In the genomic region with DNA sequence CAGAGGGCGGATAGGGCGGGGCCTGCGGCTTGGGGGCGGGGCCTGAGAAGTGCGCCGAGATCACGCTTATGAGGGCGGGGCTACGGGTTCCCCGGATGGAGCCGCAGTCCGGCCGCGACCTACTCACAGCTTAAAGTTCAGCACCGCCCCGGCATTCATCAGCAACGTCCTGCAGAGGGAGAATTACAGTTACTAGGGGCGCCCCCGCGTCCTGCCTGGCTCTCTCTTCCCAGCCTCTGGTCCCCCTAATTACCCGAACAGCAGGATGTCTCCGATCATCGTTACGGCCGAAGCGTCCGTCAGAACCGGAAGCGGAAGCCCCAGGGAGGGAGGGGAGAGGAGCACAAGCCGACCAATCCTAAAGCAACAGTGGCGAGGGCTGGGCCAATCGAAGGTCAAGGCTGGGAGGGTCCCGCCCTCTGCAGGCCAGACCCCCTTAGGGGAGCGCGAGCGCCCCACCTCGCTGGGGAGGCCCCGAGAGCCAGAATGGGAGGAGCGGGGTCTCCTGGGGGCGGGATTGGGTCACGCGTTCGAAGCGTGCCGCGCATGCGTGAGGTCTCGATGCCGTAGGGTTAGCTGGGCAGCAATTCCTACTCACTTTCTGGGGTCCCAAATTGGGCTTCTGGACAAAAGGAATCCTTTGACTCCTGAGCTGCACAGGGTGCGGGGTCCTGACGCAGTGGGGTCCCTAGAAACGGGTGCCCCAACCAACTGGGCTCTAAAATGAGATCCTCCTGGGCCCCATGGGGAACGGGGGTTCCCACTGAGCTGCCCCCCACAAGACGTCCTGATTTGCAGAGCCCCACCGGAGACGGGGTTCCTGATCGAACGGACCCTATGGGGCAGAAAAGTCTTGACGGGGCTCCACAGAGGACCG, we compare ENCODE assay signal across 1 cellular context.
TF ChIP-seq lines count a peak whose summit lies in the region.

Gene SMIM7, minus strand, starts transcription at position 313 of the 877 bp plus-strand sequence. Its CDS starts 34 bp downstream, at position 279.

TF ChIP-seq in K562, 482 proteins besides CTCF, POLR2A, EP300 and RAD21 (continued from another document and continues in another):
- TF ChIP-seq, protein P1, sequence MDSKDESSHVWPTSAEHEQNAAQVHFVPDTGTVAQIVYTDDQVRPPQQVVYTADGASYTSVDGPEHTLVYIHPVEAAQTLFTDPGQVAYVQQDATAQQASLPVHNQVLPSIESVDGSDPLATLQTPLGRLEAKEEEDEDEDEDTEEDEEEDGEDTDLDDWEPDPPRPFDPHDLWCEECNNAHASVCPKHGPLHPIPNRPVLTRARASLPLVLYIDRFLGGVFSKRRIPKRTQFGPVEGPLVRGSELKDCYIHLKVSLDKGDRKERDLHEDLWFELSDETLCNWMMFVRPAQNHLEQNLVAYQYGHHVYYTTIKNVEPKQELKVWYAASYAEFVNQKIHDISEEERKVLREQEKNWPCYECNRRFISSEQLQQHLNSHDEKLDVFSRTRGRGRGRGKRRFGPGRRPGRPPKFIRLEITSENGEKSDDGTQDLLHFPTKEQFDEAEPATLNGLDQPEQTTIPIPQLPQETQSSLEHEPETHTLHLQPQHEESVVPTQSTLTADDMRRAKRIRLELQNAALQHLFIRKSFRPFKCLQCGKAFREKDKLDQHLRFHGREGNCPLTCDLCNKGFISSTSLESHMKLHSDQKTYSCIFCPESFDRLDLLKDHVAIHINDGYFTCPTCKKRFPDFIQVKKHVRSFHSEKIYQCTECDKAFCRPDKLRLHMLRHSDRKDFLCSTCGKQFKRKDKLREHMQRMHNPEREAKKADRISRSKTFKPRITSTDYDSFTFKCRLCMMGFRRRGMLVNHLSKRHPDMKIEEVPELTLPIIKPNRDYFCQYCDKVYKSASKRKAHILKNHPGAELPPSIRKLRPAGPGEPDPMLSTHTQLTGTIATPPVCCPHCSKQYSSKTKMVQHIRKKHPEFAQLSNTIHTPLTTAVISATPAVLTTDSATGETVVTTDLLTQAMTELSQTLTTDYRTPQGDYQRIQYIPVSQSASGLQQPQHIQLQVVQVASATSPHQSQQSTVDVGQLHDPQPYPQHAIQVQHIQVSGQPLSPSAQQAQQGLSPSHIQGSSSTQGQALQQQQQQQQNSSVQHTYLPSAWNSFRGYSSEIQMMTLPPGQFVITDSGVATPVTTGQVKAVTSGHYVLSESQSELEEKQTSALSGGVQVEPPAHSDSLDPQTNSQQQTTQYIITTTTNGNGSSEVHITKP (IDR thresholded peaks at IDR 0.05; ENCODE audit: partially characterized antibody) = peak; percentile 49
- TF ChIP-seq, protein P2, sequence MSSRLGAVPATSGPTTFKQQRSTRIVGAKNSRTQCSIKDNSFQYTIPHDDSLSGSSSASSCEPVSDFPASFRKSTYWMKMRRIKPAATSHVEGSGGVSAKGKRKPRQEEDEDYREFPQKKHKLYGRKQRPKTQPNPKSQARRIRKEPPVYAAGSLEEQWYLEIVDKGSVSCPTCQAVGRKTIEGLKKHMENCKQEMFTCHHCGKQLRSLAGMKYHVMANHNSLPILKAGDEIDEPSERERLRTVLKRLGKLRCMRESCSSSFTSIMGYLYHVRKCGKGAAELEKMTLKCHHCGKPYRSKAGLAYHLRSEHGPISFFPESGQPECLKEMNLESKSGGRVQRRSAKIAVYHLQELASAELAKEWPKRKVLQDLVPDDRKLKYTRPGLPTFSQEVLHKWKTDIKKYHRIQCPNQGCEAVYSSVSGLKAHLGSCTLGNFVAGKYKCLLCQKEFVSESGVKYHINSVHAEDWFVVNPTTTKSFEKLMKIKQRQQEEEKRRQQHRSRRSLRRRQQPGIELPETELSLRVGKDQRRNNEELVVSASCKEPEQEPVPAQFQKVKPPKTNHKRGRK (tag; IDR thresholded peaks at IDR 0.05) = no peak
- TF ChIP-seq ZNF668 (CRISPR knock-in tag; IDR thresholded peaks at IDR 0.05) = no peak
- TF ChIP-seq, protein P3, sequence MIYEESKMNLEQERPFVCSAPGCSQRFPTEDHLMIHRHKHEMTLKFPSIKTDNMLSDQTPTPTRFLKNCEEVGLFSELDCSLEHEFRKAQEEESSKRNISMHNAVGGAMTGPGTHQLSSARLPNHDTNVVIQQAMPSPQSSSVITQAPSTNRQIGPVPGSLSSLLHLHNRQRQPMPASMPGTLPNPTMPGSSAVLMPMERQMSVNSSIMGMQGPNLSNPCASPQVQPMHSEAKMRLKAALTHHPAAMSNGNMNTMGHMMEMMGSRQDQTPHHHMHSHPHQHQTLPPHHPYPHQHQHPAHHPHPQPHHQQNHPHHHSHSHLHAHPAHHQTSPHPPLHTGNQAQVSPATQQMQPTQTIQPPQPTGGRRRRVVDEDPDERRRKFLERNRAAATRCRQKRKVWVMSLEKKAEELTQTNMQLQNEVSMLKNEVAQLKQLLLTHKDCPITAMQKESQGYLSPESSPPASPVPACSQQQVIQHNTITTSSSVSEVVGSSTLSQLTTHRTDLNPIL (CRISPR knock-in tag; IDR thresholded peaks at IDR 0.05) = no peak
- TF ChIP-seq ZNF197 (CRISPR knock-in tag; IDR thresholded peaks at IDR 0.05; ENCODE audit: low read depth) = no peak
- no peak for TF ChIP-seq TAL1 (IDR thresholded peaks at IDR 0.05)
- no peak for TF ChIP-seq TRIM28 (IDR thresholded peaks at IDR 0.05)
- TF ChIP-seq, protein P4, sequence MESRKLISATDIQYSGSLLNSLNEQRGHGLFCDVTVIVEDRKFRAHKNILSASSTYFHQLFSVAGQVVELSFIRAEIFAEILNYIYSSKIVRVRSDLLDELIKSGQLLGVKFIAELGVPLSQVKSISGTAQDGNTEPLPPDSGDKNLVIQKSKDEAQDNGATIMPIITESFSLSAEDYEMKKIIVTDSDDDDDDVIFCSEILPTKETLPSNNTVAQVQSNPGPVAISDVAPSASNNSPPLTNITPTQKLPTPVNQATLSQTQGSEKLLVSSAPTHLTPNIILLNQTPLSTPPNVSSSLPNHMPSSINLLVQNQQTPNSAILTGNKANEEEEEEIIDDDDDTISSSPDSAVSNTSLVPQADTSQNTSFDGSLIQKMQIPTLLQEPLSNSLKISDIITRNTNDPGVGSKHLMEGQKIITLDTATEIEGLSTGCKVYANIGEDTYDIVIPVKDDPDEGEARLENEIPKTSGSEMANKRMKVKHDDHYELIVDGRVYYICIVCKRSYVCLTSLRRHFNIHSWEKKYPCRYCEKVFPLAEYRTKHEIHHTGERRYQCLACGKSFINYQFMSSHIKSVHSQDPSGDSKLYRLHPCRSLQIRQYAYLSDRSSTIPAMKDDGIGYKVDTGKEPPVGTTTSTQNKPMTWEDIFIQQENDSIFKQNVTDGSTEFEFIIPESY (CRISPR knock-in tag; IDR thresholded peaks at IDR 0.05) = no peak
- no peak for TF ChIP-seq ZSCAN32 (CRISPR knock-in tag; IDR thresholded peaks at IDR 0.05)
- no peak for TF ChIP-seq POLR2H (tag; IDR thresholded peaks at IDR 0.05; ENCODE audit: low read depth)
- TF ChIP-seq L3MBTL2 (IDR thresholded peaks at IDR 0.05) = no peak; the same call in none of the 2 replicates
- TF ChIP-seq, protein P5, sequence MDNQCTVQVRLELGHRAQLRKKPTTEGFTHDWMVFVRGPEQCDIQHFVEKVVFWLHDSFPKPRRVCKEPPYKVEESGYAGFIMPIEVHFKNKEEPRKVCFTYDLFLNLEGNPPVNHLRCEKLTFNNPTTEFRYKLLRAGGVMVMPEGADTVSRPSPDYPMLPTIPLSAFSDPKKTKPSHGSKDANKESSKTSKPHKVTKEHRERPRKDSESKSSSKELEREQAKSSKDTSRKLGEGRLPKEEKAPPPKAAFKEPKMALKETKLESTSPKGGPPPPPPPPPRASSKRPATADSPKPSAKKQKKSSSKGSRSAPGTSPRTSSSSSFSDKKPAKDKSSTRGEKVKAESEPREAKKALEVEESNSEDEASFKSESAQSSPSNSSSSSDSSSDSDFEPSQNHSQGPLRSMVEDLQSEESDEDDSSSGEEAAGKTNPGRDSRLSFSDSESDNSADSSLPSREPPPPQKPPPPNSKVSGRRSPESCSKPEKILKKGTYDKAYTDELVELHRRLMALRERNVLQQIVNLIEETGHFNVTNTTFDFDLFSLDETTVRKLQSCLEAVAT (IDR thresholded peaks at IDR 0.05) = peak in 1 of 2 experiments; percentile 65; a peak in 1 of 4 replicates
- TF ChIP-seq ZNF133 (CRISPR knock-in tag; IDR thresholded peaks at IDR 0.05) = no peak
- no peak for TF ChIP-seq CCAR2 (IDR thresholded peaks at IDR 0.05; ENCODE audit: low read depth, low read length)
- no peak for TF ChIP-seq MTA2 (IDR thresholded peaks at IDR 0.05; ENCODE audit: low read depth)
- no peak for TF ChIP-seq RBM34 (IDR thresholded peaks at IDR 0.05; ENCODE audit: borderline replicate concordance, insufficient read depth, low read length)
- peak; percentile 78 for TF ChIP-seq KDM5B (IDR thresholded peaks at IDR 0.05; ENCODE audit: insufficient replicate concordance, low read depth, low read length)
- 0 out of 2 replicates have a peak, but pooled peaks have one; percentile 23 for TF ChIP-seq CC2D1A (IDR thresholded peaks at IDR 0.05)
- no peak for TF ChIP-seq ESRRB (CRISPR knock-in tag; IDR thresholded peaks at IDR 0.05; ENCODE audit: borderline replicate concordance)
- TF ChIP-seq SNRNP70 (optimal IDR thresholded peaks at IDR 0.05; ENCODE audit: low read depth, low read length) = no peak
- no peak for TF ChIP-seq SMC3 (conservative IDR thresholded peaks at IDR 0.05; ENCODE audit: insufficient read depth, low read depth, low read length)
- peak; percentile 100 for TF ChIP-seq ZBTB7A (IDR thresholded peaks at IDR 0.05; ENCODE audit: borderline replicate concordance, control insufficient read depth, low read depth, low read length)
- TF ChIP-seq EHMT2 (IDR thresholded peaks at IDR 0.05) = no peak
- TF ChIP-seq, protein P6, sequence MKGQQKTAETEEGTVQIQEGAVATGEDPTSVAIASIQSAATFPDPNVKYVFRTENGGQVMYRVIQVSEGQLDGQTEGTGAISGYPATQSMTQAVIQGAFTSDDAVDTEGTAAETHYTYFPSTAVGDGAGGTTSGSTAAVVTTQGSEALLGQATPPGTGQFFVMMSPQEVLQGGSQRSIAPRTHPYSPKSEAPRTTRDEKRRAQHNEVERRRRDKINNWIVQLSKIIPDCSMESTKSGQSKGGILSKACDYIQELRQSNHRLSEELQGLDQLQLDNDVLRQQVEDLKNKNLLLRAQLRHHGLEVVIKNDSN (CRISPR knock-in tag; IDR thresholded peaks at IDR 0.05) = peak; percentile 33; the same call in 1 of the 2 replicates
- TF ChIP-seq NFIX (CRISPR knock-in tag; IDR thresholded peaks at IDR 0.05; ENCODE audit: low read depth) = no peak
- no peak for TF ChIP-seq IRF1 (CRISPR knock-in tag; IDR thresholded peaks at IDR 0.05; ENCODE audit: borderline replicate concordance)
- peak; percentile 66 for TF ChIP-seq ZFX (CRISPR knock-in tag; IDR thresholded peaks at IDR 0.05)
- no peak for TF ChIP-seq MTF1 (CRISPR knock-in tag; IDR thresholded peaks at IDR 0.05; ENCODE audit: borderline replicate concordance)
- peak in 1 of 2 experiments; percentile 6; a peak in 1 of 3 replicates for TF ChIP-seq CBX3 (IDR thresholded peaks at IDR 0.05; ENCODE audit: borderline replicate concordance in 1 of 2, low read length in 2 of 2)
- no peak for TF ChIP-seq NCOA2 (IDR thresholded peaks at IDR 0.05; ENCODE audit: partially characterized antibody in 2 of 2)
- TF ChIP-seq ZKSCAN8 (CRISPR knock-in tag; IDR thresholded peaks at IDR 0.05) = no peak
- TF ChIP-seq, protein P7, sequence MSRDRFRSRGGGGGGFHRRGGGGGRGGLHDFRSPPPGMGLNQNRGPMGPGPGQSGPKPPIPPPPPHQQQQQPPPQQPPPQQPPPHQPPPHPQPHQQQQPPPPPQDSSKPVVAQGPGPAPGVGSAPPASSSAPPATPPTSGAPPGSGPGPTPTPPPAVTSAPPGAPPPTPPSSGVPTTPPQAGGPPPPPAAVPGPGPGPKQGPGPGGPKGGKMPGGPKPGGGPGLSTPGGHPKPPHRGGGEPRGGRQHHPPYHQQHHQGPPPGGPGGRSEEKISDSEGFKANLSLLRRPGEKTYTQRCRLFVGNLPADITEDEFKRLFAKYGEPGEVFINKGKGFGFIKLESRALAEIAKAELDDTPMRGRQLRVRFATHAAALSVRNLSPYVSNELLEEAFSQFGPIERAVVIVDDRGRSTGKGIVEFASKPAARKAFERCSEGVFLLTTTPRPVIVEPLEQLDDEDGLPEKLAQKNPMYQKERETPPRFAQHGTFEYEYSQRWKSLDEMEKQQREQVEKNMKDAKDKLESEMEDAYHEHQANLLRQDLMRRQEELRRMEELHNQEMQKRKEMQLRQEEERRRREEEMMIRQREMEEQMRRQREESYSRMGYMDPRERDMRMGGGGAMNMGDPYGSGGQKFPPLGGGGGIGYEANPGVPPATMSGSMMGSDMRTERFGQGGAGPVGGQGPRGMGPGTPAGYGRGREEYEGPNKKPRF (IDR thresholded peaks at IDR 0.05; ENCODE audit: low read depth, low read length) = no peak
- no peak for TF ChIP-seq ZNF134 (CRISPR knock-in tag; conservative IDR thresholded peaks at IDR 0.05)
- no peak for TF ChIP-seq EWSR1 (IDR thresholded peaks at IDR 0.05; ENCODE audit: borderline replicate concordance, low read depth, partially characterized antibody)
- TF ChIP-seq ZBED1 (IDR thresholded peaks at IDR 0.05) = peak; percentile 9; the same call in 1 of the 2 replicates
- TF ChIP-seq, protein P8, sequence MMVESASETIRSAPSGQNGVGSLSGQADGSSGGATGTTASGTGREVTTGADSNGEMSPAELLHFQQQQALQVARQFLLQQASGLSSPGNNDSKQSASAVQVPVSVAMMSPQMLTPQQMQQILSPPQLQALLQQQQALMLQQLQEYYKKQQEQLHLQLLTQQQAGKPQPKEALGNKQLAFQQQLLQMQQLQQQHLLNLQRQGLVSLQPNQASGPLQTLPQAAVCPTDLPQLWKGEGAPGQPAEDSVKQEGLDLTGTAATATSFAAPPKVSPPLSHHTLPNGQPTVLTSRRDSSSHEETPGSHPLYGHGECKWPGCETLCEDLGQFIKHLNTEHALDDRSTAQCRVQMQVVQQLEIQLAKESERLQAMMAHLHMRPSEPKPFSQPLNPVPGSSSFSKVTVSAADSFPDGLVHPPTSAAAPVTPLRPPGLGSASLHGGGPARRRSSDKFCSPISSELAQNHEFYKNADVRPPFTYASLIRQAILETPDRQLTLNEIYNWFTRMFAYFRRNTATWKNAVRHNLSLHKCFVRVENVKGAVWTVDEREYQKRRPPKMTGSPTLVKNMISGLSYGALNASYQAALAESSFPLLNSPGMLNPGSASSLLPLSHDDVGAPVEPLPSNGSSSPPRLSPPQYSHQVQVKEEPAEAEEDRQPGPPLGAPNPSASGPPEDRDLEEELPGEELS (CRISPR knock-in tag; IDR thresholded peaks at IDR 0.05; ENCODE audit: borderline replicate concordance) = 0 out of 2 replicates have a peak, but pooled peaks have one; percentile 20
- TF ChIP-seq ARHGAP35 (IDR thresholded peaks at IDR 0.05; ENCODE audit: partially characterized antibody) = no peak
- no peak for TF ChIP-seq BDP1 (IDR thresholded peaks at IDR 0.05; ENCODE audit: insufficient read depth, insufficient read length)
- TF ChIP-seq, protein P9, sequence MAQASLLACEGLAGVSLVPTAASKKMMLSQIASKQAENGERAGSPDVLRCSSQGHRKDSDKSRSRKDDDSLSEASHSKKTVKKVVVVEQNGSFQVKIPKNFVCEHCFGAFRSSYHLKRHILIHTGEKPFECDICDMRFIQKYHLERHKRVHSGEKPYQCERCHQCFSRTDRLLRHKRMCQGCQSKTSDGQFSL (CRISPR knock-in tag; IDR thresholded peaks at IDR 0.05) = 0 out of 2 replicates have a peak, but pooled peaks have one; percentile 12
- TF ChIP-seq, protein P9 (tag; IDR thresholded peaks at IDR 0.05) = no peak
- peak; percentile 97 for TF ChIP-seq PHF8 (IDR thresholded peaks at IDR 0.05; ENCODE audit: borderline replicate concordance, low read length)
- TF ChIP-seq PHF20 (IDR thresholded peaks at IDR 0.05; ENCODE audit: partially characterized antibody) = peak; percentile 95
